In genomic region chr14:59063259-59063658, GRCh38 we compare ENCODE assay signal across 8 cellular contexts.
"Had no signal": no experiment of that assay in that cellular context is flagged by ENCODE, and none has a peak within 500 bp of the region (broad histone marks: within the 10 kb centered on the region; RNA-seq: fewer than 3 reads in every experiment).

No MANE protein-coding gene starts in this region.

- H3K4me1 ChIP-seq: HAP-1 had no signal

- H3K4me3 ChIP-seq: GM23338, HAP-1 had no signal

- H3K9ac ChIP-seq: KMS-11 had no signal

- H3K4me2 ChIP-seq: GM23338, KMS-11 had no signal

- H3K36me3 ChIP-seq: HAP-1 had no signal

- ATAC-seq: GM23338, HepG2 had no signal

- H2AFZ ChIP-seq: GM23338 had no signal

- H3K27ac ChIP-seq: HL-60, KMS-11 had no signal

- FAIRE-seq: HepG2 had no signal

- DNase-seq: H7, HFFc6, KBM-7 had no signal
